In genomic region chr21:39387461-39388037, GRCh38 we compare ENCODE assay signal across 8 cellular contexts. TPM values are rescaled to one million over a fixed set of nuclear protein-coding genes. Genes with fewer than 3 reads are reported as not detected.
A peak's percentile ranks its signal among the peaks of the same experiment; 100 is the strongest.
DNase-seq lines count a peak whose midpoint lies in the region; ATAC-seq and TF ChIP-seq lines count a peak whose summit lies in the region.

No MANE protein-coding gene starts in this region.

- H3K27ac ChIP-seq in coronary artery = peak overlapping the region; percentile 46 to 88

- H3K36me3 Mint-ChIP-seq in activated CD4-positive, alpha-beta T cell treated with anti-CD3 and anti-CD28 coated beads, Interleukin-2, amount 10 ng/mL, durations not matched to agents 24 days and 14 days (ENCODE audit: low read depth) = peaks cover 3% of the 10 kb centered on the region

- H3K27me3 Mint-ChIP-seq in activated CD4-positive, alpha-beta T cell treated with anti-CD3 and anti-CD28 coated beads, Interleukin-2, amount 10 ng/mL, durations not matched to agents 24 days and 14 days = no peaks in the 10 kb centered on the region

- H3K27ac Mint-ChIP-seq in activated CD4-positive, alpha-beta T cell treated with anti-CD3 and anti-CD28 coated beads, Interleukin-2, amount 10 ng/mL, durations not matched to agents 24 days and 14 days = peak overlapping the region; percentile 91

- H3K4me3 Mint-ChIP-seq in activated CD4-positive, alpha-beta T cell treated with anti-CD3 and anti-CD28 coated beads, Interleukin-2, amount 10 ng/mL, durations not matched to agents 24 days and 14 days = peak overlapping the region; percentile 87

- DNase-seq in ELR (ENCODE audit: low read depth) (peak; percentile 85), NCI-H524 treated with DMSO at 0.1 percent for 48 hours (lab: John Stamatoyannopoulos, UW) (peak; percentile 38), coronary artery (ENCODE audit: low spot score) (peak; percentile 90), left kidney (ENCODE audit: low read depth, low spot score) (peak; percentile 96)
- DNase-seq in activated CD4-positive, alpha-beta T cell treated with anti-CD3 and anti-CD28 coated beads, Interleukin-2, amount 10 ng/mL, durations not matched to agents 24 days and 14 days = peak; percentile 96
- DNase-seq in stimulated activated CD4-positive, alpha-beta T cell treated with anti-CD3 and anti-CD28 coated beads, Interleukin-1b, Interleukin-23, amount 100 ng/mL, for 4 hours (ENCODE audit: low read depth in 2 of 2) = peak; percentile 90 to 92

- ATAC-seq in HG02970 (IDR thresholded peaks at IDR 0.05; ENCODE audit: low FRiP score, unreplicated experiment) = peak; percentile 54
- no peak for ATAC-seq in HG03196 (IDR thresholded peaks at IDR 0.05; ENCODE audit: unreplicated experiment)

- intact Hi-C loops in activated CD4-positive, alpha-beta T cell treated with anti-CD3 and anti-CD28 coated beads, Interleukin-2, amount 10 ng/mL, durations not matched to agents 24 days and 14 days (cut with micrococcal nuclease) = loop anchor here (1.0 to 2.0 kb wide), 4 partner anchors 38 to 205 kb away; partner anchors contain the start of genes HMGN1, LCA5L and PSMG1

- peaks cover 20% of the 10 kb centered on the region for H3K4me1 Mint-ChIP-seq in activated CD4-positive, alpha-beta T cell treated with anti-CD3 and anti-CD28 coated beads, Interleukin-2, amount 10 ng/mL, durations not matched to agents 24 days and 14 days

- H3K9me3 Mint-ChIP-seq in activated CD4-positive, alpha-beta T cell treated with anti-CD3 and anti-CD28 coated beads, Interleukin-2, amount 10 ng/mL, durations not matched to agents 24 days and 14 days = no peaks in the 10 kb centered on the region

- peak overlapping the region; percentile 73 for H3K4me3 ChIP-seq in coronary artery

- no peak for TF ChIP-seq CTCF in coronary artery (IDR thresholded peaks at IDR 0.05)

RNA-seq across cellular contexts. Expression of gene HMGN1, which starts 38.7 kb away (rescaled TPM):
- 321 and 339 TPM in 2 replicates for total RNA-seq in activated CD4-positive, alpha-beta T cell treated with anti-CD3 and anti-CD28 coated beads, Interleukin-2, amount 10 ng/mL, durations not matched to agents 24 days and 14 days

RNA-seq across cellular contexts. Expression of gene LCA5L, which starts 58.0 kb away (rescaled TPM):
- total RNA-seq in activated CD4-positive, alpha-beta T cell treated with anti-CD3 and anti-CD28 coated beads, Interleukin-2, amount 10 ng/mL, durations not matched to agents 24 days and 14 days = not detected in 2 replicates

Comparison
In these comparisons a context has a peak if more than half of its experiments do, and no peak if none do; other contexts are left out.
1. DNase-seq: peak in every context shown above with its lines; median percentile 96 in activated CD4-positive, alpha-beta T cell treated with anti-CD3 and anti-CD28 coated beads, Interleukin-2, amount 10 ng/mL, durations not matched to agents 24 days and 14 days; 96 in left kidney; 91 in stimulated activated CD4-positive, alpha-beta T cell treated with anti-CD3 and anti-CD28 coated beads, Interleukin-1b, Interleukin-23, amount 100 ng/mL, for 4 hours; 90 in coronary artery; 85 in ELR; 38 in NCI-H524 treated with DMSO at 0.1 percent for 48 hours.